13 cellular contexts compared by ENCODE assay signal in genomic region chr11:72951193-72951592, GRCh38.
DNase-seq lines count a peak whose midpoint lies in the region; ATAC-seq and TF ChIP-seq lines count a peak whose summit lies in the region.
"Had no signal": no experiment of that assay in that cellular context is flagged by ENCODE, and none has a peak within 500 bp of the region (broad histone marks: within the 10 kb centered on the region; RNA-seq: fewer than 3 reads in every experiment).

No MANE protein-coding gene starts in this region.

- WGBS in suprapubic skin: 46% methylated on average over 4 of the region's 4 CpGs

- TF ChIP-seq CTCF in right atrium auricular region (IDR thresholded peaks at IDR 0.05) (no peak), PC-3 (conservative IDR thresholded peaks at IDR 0.05; ENCODE audit: low read depth, low read length) (no peak), suprapubic skin (IDR thresholded peaks at IDR 0.05) (no peak)

- POLR2A ChIA-PET in PC-3 (lab: Charles Lee; ENCODE audit: unreplicated experiment): no interaction called here

- no peaks in the 10 kb centered on the region for H3K9me2 ChIP-seq in PC-3 (replicated peaks; ENCODE audit: low read length)

- H2AFZ ChIP-seq in PC-3 (ENCODE audit: low read length): no peak overlapping the region

- intact Hi-C loops in left ventricle myocardium superior (cut with micrococcal nuclease): no loop called here
- intact Hi-C loops in PC-3 (cut with micrococcal nuclease): no loop called here

- no TSS peak for BruUV-seq in PC-3 (replicated peaks; lab: Mats Ljungman, UMichigan)

- no peak overlapping the region for H3K4me3 ChIP-seq in right atrium auricular region
- no peak overlapping the region for H3K4me3 ChIP-seq in PC-3 (ENCODE audit: low read length)
- H3K4me3 ChIP-seq in iPS-18a (ENCODE audit: low read length): peak overlapping the region; percentile 0
- no peak overlapping the region for H3K4me3 ChIP-seq in suprapubic skin
- H3K4me3 ChIP-seq: uterus had no signal

- CTCF ChIA-PET in PC-3 (lab: Charles Lee): no interaction called here

- H3K9me3 ChIP-seq in right atrium auricular region: no peaks in the 10 kb centered on the region
- no peaks in the 10 kb centered on the region for H3K9me3 ChIP-seq in PC-3 (ENCODE audit: low read length)
- no peaks in the 10 kb centered on the region for H3K9me3 ChIP-seq in iPS-18a (ENCODE audit: control insufficient read depth, low read depth, low read length)
- no peaks in the 10 kb centered on the region for H3K9me3 ChIP-seq in suprapubic skin
- H3K9me3 ChIP-seq: uterus had no signal

- H3K27ac ChIP-seq in right atrium auricular region: no peak overlapping the region
- H3K27ac ChIP-seq in PC-3 (ENCODE audit: low read length): no peak overlapping the region
- no peak overlapping the region for H3K27ac ChIP-seq in iPS-18a (ENCODE audit: low read length)
- no peak overlapping the region for H3K27ac ChIP-seq in suprapubic skin
- H3K27ac ChIP-seq: uterus had no signal

- no peak for TF ChIP-seq POLR2A in suprapubic skin (IDR thresholded peaks at IDR 0.05)

- H3K9ac ChIP-seq in PC-3 (ENCODE audit: low read length) (no peak overlapping the region), iPS-18a (ENCODE audit: low read length) (no peak overlapping the region)

- no peak for TF ChIP-seq EP300 in suprapubic skin (IDR thresholded peaks at IDR 0.05)

- H3K36me3 ChIP-seq in right atrium auricular region (no peaks in the 10 kb centered on the region), PC-3 (ENCODE audit: low read depth, low read length) (no peaks in the 10 kb centered on the region), iPS-18a (ENCODE audit: control insufficient read depth, low read depth, low read length) (no peaks in the 10 kb centered on the region), suprapubic skin (no peaks in the 10 kb centered on the region)
- H3K36me3 ChIP-seq: uterus had no signal

- ATAC-seq in left ventricle myocardium superior (peak; percentile 22), PC-3 (no peak; the same call in none of the 2 replicates), HG02571 (IDR thresholded peaks at IDR 0.05; ENCODE audit: unreplicated experiment) (no peak)

- no peaks in the 10 kb centered on the region for H3K79me2 ChIP-seq in PC-3 (ENCODE audit: low read length)

- DNase-seq in left ventricle myocardium superior: no peak
- no peak for DNase-seq in right atrium auricular region (ENCODE audit: low spot score)
- peak; percentile 14 for DNase-seq in PC-3
- no peak for DNase-seq in suprapubic skin (ENCODE audit: low spot score in 2 of 2)
- DNase-seq in activated CD8-positive, alpha-beta memory T cell treated with anti-CD3 and anti-CD28 coated beads, Interleukin-2, amount 50 U/mL, for 4 hours: no peak
- DNase-seq in activated naive CD4-positive, alpha-beta T cell treated with Interleukin-2 at 50 U/mL for 16 hours: no peak
- DNase-seq: activated naive CD8-positive, alpha-beta T cell treated with anti-CD3 and anti-CD28 coated beads, Interleukin-2, amount 10 ng/mL, durations not matched to agents 7 days and 5 days; cortex of kidney; KG1; kidney glomerular epithelial cell; uterus had no signal

- no peak overlapping the region for H3K4me2 ChIP-seq in PC-3 (ENCODE audit: low read length)

- H3F3A ChIP-seq in PC-3 (ENCODE audit: low read length, unreplicated experiment): no peaks in the 10 kb centered on the region

- H3K27me3 ChIP-seq in right atrium auricular region (no peaks in the 10 kb centered on the region), PC-3 (ENCODE audit: low read length) (no peaks in the 10 kb centered on the region), iPS-18a (ENCODE audit: control insufficient read depth, insufficient read depth, low read length) (no peaks in the 10 kb centered on the region), suprapubic skin (no peaks in the 10 kb centered on the region)
- H3K27me3 ChIP-seq: uterus had no signal

- H3K4me1 ChIP-seq in right atrium auricular region: peaks cover 0 to 20% of the 10 kb centered on the region in 2 donors
- H3K4me1 ChIP-seq in PC-3 (ENCODE audit: insufficient read depth, low read length): no peaks in the 10 kb centered on the region
- peaks cover 12% of the 10 kb centered on the region for H3K4me1 ChIP-seq in iPS-18a (ENCODE audit: control insufficient read depth, low read depth, low read length)
- no peaks in the 10 kb centered on the region for H3K4me1 ChIP-seq in suprapubic skin
- H3K4me1 ChIP-seq: uterus had no signal

- H4K20me1 ChIP-seq in PC-3 (ENCODE audit: low read length): no peaks in the 10 kb centered on the region
